In genomic region chr3:136752046-136752326, GRCh38 we compare ENCODE assay signal across 7 cellular contexts. TPM values are rescaled to one million over a fixed set of nuclear protein-coding genes. Genes with fewer than 3 reads are reported as not detected.
DNase-seq lines count a peak whose midpoint lies in the region; ATAC-seq, FAIRE-seq and TF ChIP-seq lines count a peak whose summit lies in the region.

No MANE protein-coding gene starts in this region.

- no peaks in the 10 kb centered on the region for H3K9me3 ChIP-seq in right cardiac atrium (ENCODE audit: control insufficient read depth, low read length)
- no peaks in the 10 kb centered on the region for H3K9me3 ChIP-seq in small intestine (ENCODE audit: control insufficient read depth, low read depth)

- H3K27ac ChIP-seq in HL-60 (replicated peaks) (peak overlapping the region; percentile 98), right cardiac atrium (ENCODE audit: low read length) (peak overlapping the region; percentile 98), small intestine (ENCODE audit: low read depth in 1 of 2, low read length in 1 of 2) (peak overlapping the region; percentile 87 to 99)

- POLR2A ChIA-PET in activated CD8-positive, alpha-beta T cell treated with anti-CD3 and anti-CD28 coated beads, Interleukin-2, amount 10 ng/mL, durations not matched to agents 7 days and 5 days (lab: Charles Lee), result interaction anchor here (0.5 to 2.7 kb wide), 31 partner anchors 8 to 681 kb away, joined by 3 to 68 read pairs (median 4); partner anchors contain the start of genes MSL2 and NCK1

- TF ChIP-seq CTCF in GM20000 (IDR thresholded peaks at IDR 0.05; ENCODE audit: extremely low read depth, missing control alignments), result no peak
- no peak for TF ChIP-seq CTCF in HL-60 (IDR thresholded peaks at IDR 0.05; ENCODE audit: insufficient read depth, low read length)

- H3K36me3 ChIP-seq in small intestine (ENCODE audit: control insufficient read depth in 2 of 2, insufficient read depth in 2 of 2, low read length in 2 of 2), result no peaks in the 10 kb centered on the region

- H3K27me3 Mint-ChIP-seq in activated CD8-positive, alpha-beta T cell treated with anti-CD3 and anti-CD28 coated beads, Interleukin-2, amount 10 ng/mL, durations not matched to agents 7 days and 5 days (ENCODE audit: low read depth), result no peaks in the 10 kb centered on the region

- intact Hi-C loops in right cardiac atrium (cut with DNase I), result loop anchor here (2.0 to 10.0 kb wide), 8 partner anchors 110 to 677 kb away; partner anchors contain the start of genes NCK1 (in 2 of the 4) and MSL2 (in 1 of the 4)

- H3K36me3 Mint-ChIP-seq in activated CD8-positive, alpha-beta T cell treated with anti-CD3 and anti-CD28 coated beads, Interleukin-2, amount 10 ng/mL, durations not matched to agents 7 days and 5 days (ENCODE audit: low read depth), result peaks cover 12% of the 10 kb centered on the region

- peak overlapping the region; percentile 66 for H3K4me3 ChIP-seq in HL-60 (replicated peaks; ENCODE audit: insufficient read depth, low read length)
- peak overlapping the region; percentile 96 for H3K4me3 ChIP-seq in right cardiac atrium (ENCODE audit: low read length)
- peak overlapping the region; percentile 67 to 95 for H3K4me3 ChIP-seq in small intestine (ENCODE audit: low read depth in 1 of 2, low read length in 2 of 2)

- H3K4me1 Mint-ChIP-seq in activated CD8-positive, alpha-beta T cell treated with anti-CD3 and anti-CD28 coated beads, Interleukin-2, amount 10 ng/mL, durations not matched to agents 7 days and 5 days (ENCODE audit: low read depth), result peaks cover 36% of the 10 kb centered on the region

- CTCF ChIA-PET in activated CD8-positive, alpha-beta T cell treated with anti-CD3 and anti-CD28 coated beads, Interleukin-2, amount 10 ng/mL, durations not matched to agents 7 days and 5 days (lab: Charles Lee), result interaction anchor here (0.7 to 9.3 kb wide), 82 partner anchors 10 to 710 kb away, joined by 3 to 176 read pairs (median 4); partner anchors contain the start of genes MSL2, NCK1 and PCCB

- H3K27me3 ChIP-seq in HL-60 (ENCODE audit: insufficient read depth, poor library complexity, severe bottlenecking) (no peaks in the 10 kb centered on the region), right cardiac atrium (ENCODE audit: control insufficient read depth, insufficient read depth) (no peaks in the 10 kb centered on the region), small intestine (ENCODE audit: control insufficient read depth in 2 of 2, insufficient read depth in 2 of 2, low read length in 2 of 2) (no peaks in the 10 kb centered on the region)

- WGBS in right cardiac atrium, result 2% methylated on average over 41 of the region's 41 CpGs
- 0 to 1% (median 0%) methylated on average over 20 to 41 of the region's 41 CpGs for WGBS in small intestine, 3 donors

- H3K4me3 Mint-ChIP-seq in activated CD8-positive, alpha-beta T cell treated with anti-CD3 and anti-CD28 coated beads, Interleukin-2, amount 10 ng/mL, durations not matched to agents 7 days and 5 days, result peak overlapping the region; percentile 73

- FAIRE-seq in small intestine (lab: Jason Lieb, UNC), result no peak

- peak; percentile 34 for ATAC-seq in activated CD8-positive, alpha-beta T cell treated with anti-CD3 and anti-CD28 coated beads, Interleukin-2, amount 10 ng/mL, durations not matched to agents 7 days and 5 days
- ATAC-seq in right cardiac atrium, result peak; percentile 49 to 60
- no peak for ATAC-seq in GM18858 (IDR thresholded peaks at IDR 0.05; ENCODE audit: unreplicated experiment)

- DNase-seq in ELR (ENCODE audit: low read depth) (peak; percentile 74), GM20000 (ENCODE audit: low spot score) (peak; percentile 71), HL-60 (ENCODE audit: low read depth in 1 of 2, low spot score in 1 of 2) (no peak), right cardiac atrium (no peak), small intestine (no peak)
- DNase-seq in activated CD8-positive, alpha-beta T cell treated with anti-CD3 and anti-CD28 coated beads, Interleukin-2, amount 10 ng/mL, durations not matched to agents 7 days and 5 days, result no peak

- peak overlapping the region; percentile 86 for H3K27ac Mint-ChIP-seq in activated CD8-positive, alpha-beta T cell treated with anti-CD3 and anti-CD28 coated beads, Interleukin-2, amount 10 ng/mL, durations not matched to agents 7 days and 5 days

- no peaks in the 10 kb centered on the region for H3K9me3 Mint-ChIP-seq in activated CD8-positive, alpha-beta T cell treated with anti-CD3 and anti-CD28 coated beads, Interleukin-2, amount 10 ng/mL, durations not matched to agents 7 days and 5 days (ENCODE audit: insufficient read depth)

- H3K4me1 ChIP-seq in right cardiac atrium (ENCODE audit: control insufficient read depth, insufficient read depth, low read length) (peaks cover 9% of the 10 kb centered on the region), small intestine (ENCODE audit: control insufficient read depth in 2 of 2, insufficient read depth in 1 of 2, low read depth in 1 of 2, low read length in 1 of 2) (peaks cover 4 to 6% of the 10 kb centered on the region in 2 donors)

RNA-seq across cellular contexts. Expression of gene STAG1, which starts 0.2 kb away (rescaled TPM):
- total RNA-seq in activated CD8-positive, alpha-beta T cell treated with anti-CD3 and anti-CD28 coated beads, Interleukin-2, amount 10 ng/mL, durations not matched to agents 7 days and 5 days, result 10 to 100 TPM; 38.7 to 44.7 TPM
- 10 to 100 TPM; 26.5 to 30.9 (median 27.9) TPM for total RNA-seq in right cardiac atrium
- polyA plus RNA-seq in right cardiac atrium (8.1 TPM), small intestine (10 to 100 TPM in 2 of 3 donors, 1 to 10 TPM in 1; 10.0 to 12.7 (median 10.1) TPM)

Comparison
In these comparisons a context has a peak if more than half of its experiments do, and no peak if none do; other contexts are left out.
1. DNase-seq: peak in ELR (single experiment) and GM20000 (single experiment); none in HL-60 (0 of 2), activated CD8-positive, alpha-beta T cell treated with anti-CD3 and anti-CD28 coated beads, Interleukin-2, amount 10 ng/mL, durations not matched to agents 7 days and 5 days (single experiment), right cardiac atrium (0 of 3) and small intestine (single experiment).
2. Peak in every context shown above with its lines, with median percentiles within 50 percentile points of each other: H3K27ac ChIP-seq and H3K4me3 ChIP-seq.